8 cellular contexts compared by ENCODE assay signal in the genomic region with DNA sequence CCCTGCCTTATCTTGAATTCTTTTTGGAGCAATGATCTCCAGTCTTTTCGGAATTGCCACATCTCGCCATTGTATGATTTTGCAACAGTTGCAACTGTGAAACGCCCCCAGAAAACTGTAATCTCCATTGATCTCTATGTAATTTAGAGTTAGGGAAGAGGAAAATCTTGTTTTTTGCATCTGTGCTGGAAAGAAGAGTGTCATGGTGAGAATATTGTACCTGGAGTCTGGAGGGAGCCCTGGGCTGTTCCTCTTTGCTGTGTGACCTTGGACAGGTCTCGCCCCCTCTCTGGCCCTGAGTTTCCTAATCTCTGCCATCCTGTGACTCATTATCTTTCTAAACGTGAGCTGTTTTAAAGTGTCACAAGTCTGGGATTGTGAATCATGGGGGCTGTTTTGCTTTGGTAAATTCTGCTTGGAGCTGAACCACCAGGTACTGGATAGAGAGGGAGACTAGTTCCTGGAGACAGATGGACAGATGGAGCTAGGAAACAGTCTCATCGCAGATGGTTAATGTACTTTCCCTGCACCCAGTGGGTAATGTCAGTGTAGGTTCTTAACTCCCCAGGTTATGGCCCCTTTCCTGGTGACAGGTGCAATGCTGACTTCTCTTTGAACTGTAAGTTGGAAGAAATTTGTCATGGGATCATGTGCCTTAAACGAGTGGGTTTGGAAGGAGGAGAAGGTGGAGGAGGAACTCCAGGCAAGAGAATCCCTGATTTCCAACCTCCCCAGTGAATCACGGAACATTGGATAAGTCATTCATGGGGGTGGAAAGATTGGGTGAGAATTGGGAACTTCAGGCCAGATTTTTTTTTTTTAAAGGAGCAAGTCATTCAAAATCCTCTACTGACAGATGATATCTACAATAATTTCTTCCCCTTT. TPM values are rescaled to one million over a fixed set of nuclear protein-coding genes. Genes with fewer than 3 reads are reported as not detected.
A peak's percentile ranks its signal among the peaks of the same experiment; 100 is the strongest.
DNase-seq lines count a peak whose midpoint lies in the region; TF ChIP-seq lines count a peak whose summit lies in the region.

No MANE protein-coding gene starts in this region.

- peaks cover 4% of the 10 kb centered on the region for H4K20me1 ChIP-seq in osteoblast (ENCODE audit: insufficient read depth, low read length)

- DNase-seq in DMS 273 treated with DMSO at 0.1 percent for 48 hours (lab: John Stamatoyannopoulos, UW), result peak; percentile 33
- DNase-seq in NCI-H226, result peak; percentile 85
- DNase-seq in colonic mucosa, result no peak
- DNase-seq in osteoblast (ENCODE audit: insufficient read length, low spot score, missing footprints), result peak; percentile 87
- no peak for DNase-seq in NCI-H2196 (lab: John Stamatoyannopoulos, UW; ENCODE audit: unreplicated experiment)
- no peak for DNase-seq in amniotic stem cell (lab: John Stamatoyannopoulos, UW)
- DNase-seq in activated CD4-positive, CD25-positive, alpha-beta regulatory T cell (lab: John Stamatoyannopoulos, UW), result no peak
- no peak for DNase-seq in activated T-cell treated with anti-CD3 and anti-CD28 coated beads, Interleukin-2, amount 50 U/mL, for 1 hour

- H3K27me3 ChIP-seq in colonic mucosa (no peaks in the 10 kb centered on the region), osteoblast (ENCODE audit: insufficient read depth, low read length) (no peaks in the 10 kb centered on the region)

- H3K9me3 ChIP-seq in colonic mucosa (no peaks in the 10 kb centered on the region), osteoblast (ENCODE audit: low read depth, low read length) (no peaks in the 10 kb centered on the region)

- intact Hi-C loops in colonic mucosa (cut with DNase I), result no loop called here

- peak overlapping the region; percentile 28 to 60 for H3K9ac ChIP-seq in colonic mucosa (ENCODE audit: low read depth in 2 of 2, low read length in 2 of 2)

- H3K36me3 ChIP-seq in colonic mucosa (no peaks in the 10 kb centered on the region), osteoblast (ENCODE audit: insufficient read depth, low read length) (no peaks in the 10 kb centered on the region)

- TF ChIP-seq CTCF in colonic mucosa (IDR thresholded peaks at IDR 0.05) (no peak), osteoblast (IDR thresholded peaks at IDR 0.05; ENCODE audit: extremely low read depth, low read depth, low read length) (no peak)

- H3K4me3 ChIP-seq in colonic mucosa (no peak overlapping the region), osteoblast (ENCODE audit: insufficient read depth, low read length) (no peak overlapping the region)

- no peak overlapping the region for H2AFZ ChIP-seq in osteoblast (ENCODE audit: low read length)

- peak overlapping the region; percentile 8 for H3K27ac ChIP-seq in colonic mucosa
- H3K27ac ChIP-seq in osteoblast (ENCODE audit: low read depth, low read length), result no peak overlapping the region

- no peaks in the 10 kb centered on the region for H3K79me2 ChIP-seq in osteoblast (ENCODE audit: insufficient read depth, low read length)

- H3K4me1 ChIP-seq in colonic mucosa, result no peaks in the 10 kb centered on the region
- peaks cover 8% of the 10 kb centered on the region for H3K4me1 ChIP-seq in osteoblast (ENCODE audit: insufficient read depth, low read length)

- peak overlapping the region; percentile 9 for H3K4me2 ChIP-seq in osteoblast (ENCODE audit: insufficient read depth, low read length)

RNA-seq across cellular contexts. Expression of gene PPARGC1B, which starts 19.6 kb away (rescaled TPM):
- total RNA-seq in colonic mucosa, result 10 to 100 TPM; 13.9 to 41.8 TPM
- total RNA-seq in osteoblast, result 1.1 and 1.8 TPM in 2 replicates

Comparison
In these comparisons a context has a peak if more than half of its experiments do, and no peak if none do; other contexts are left out.
1. DNase-seq: peak in DMS 273 treated with DMSO at 0.1 percent for 48 hours (single experiment), NCI-H226 (single experiment) and osteoblast (single experiment); none in colonic mucosa (single experiment), NCI-H2196 (single experiment), amniotic stem cell (single experiment), activated CD4-positive, CD25-positive, alpha-beta regulatory T cell (0 of 4) and activated T-cell treated with anti-CD3 and anti-CD28 coated beads, Interleukin-2, amount 50 U/mL, for 1 hour (single experiment).